ENCODE assay signal across 8 cellular contexts in the genomic region with DNA sequence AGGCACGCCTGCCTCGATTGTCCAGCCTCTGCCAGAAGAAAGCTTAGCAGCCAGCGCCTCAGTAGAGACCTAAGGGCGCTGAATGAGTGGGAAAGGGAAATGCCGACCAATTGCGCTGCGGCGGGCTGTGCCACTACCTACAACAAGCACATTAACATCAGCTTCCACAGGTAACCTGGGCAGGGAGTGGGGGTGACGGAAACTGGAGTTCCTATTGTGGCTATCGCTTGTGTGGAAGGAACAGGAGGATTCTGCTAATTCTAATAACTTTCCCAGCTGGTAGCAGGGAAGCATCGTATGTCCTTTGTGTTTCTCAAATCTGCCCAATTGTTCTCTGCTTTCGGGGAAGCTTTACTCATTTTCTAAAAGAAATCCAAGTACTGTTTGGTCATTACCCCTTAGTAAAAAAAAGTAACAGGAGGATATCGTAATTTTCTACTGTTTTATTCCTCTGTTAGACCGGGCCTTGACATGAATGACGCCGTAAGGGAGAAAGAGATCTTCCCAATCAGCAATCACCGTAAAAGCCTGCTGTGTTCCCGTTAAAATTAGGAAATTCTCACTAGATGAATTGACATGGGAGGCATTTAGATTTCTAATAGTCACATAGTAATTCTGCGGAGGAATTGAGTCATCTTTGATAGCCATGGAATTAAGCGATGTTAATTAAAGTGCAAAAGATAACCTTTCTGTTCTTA. TPM values are rescaled to one million over a fixed set of nuclear protein-coding genes. Genes with fewer than 3 reads are reported as not detected.
DNase-seq lines count a peak whose midpoint lies in the region; ATAC-seq, FAIRE-seq and TF ChIP-seq lines count a peak whose summit lies in the region.

No MANE protein-coding gene starts in this region.

- TSS peak; percentile 89 for BruUV-seq in GM12878 (replicated peaks; lab: Mats Ljungman, UMichigan)

- H3K4me3 ChIP-seq in CD4-positive, CD25-positive, alpha-beta regulatory T cell (ENCODE audit: low read depth, low read length) = peak overlapping the region; percentile 97
- H3K4me3 ChIP-seq in HUES48 (ENCODE audit: low read depth, low read length) = peak overlapping the region; percentile 87
- H3K4me3 ChIP-seq in GM12878 = peak overlapping the region; percentile 85
- H3K4me3 ChIP-seq in thymus (ENCODE audit: low read length) = peak overlapping the region; percentile 78

- intact Hi-C loops in GM12878 (cut with micrococcal nuclease; ENCODE audit: unreplicated experiment) = loop anchor here (1.0 kb wide), 1 partner anchor 22 kb away; the partner anchor contains the start of gene TMEM19

- CTCF ChIA-PET in GM12878 (lab: Yijun Ruan, JAX) = interaction anchor here (0.8 to 7.5 kb wide), 12 partner anchors 11 to 84 kb away, joined by 3 to 83 read pairs (median 4); partner anchors contain the start of gene TMEM19

- peak overlapping the region; percentile 71 for H3K4me2 ChIP-seq in GM12878 (ENCODE audit: control insufficient read depth, insufficient read depth)

- H2AFZ ChIP-seq in GM12878 (ENCODE audit: control insufficient read depth, low read depth, low read length) = peak overlapping the region; percentile 97

- in situ Hi-C loops in GM12878 (cut with MboI) = loop anchor here (5.0 kb wide), 1 partner anchor 178 kb away; no protein-coding TSS in a partner anchor

- peaks cover 4% of the 10 kb centered on the region for H3K27me3 Mint-ChIP-seq in CD4-positive, CD25-positive, alpha-beta regulatory T cell

- no peaks in the 10 kb centered on the region for H3K9me3 ChIP-seq in CD4-positive, CD25-positive, alpha-beta regulatory T cell (ENCODE audit: control insufficient read depth in 2 of 2, low read length in 2 of 2)
- H3K9me3 ChIP-seq in HUES48 (ENCODE audit: control insufficient read depth, insufficient read depth, low read length) (no peaks in the 10 kb centered on the region), GM12878 (replicated peaks; ENCODE audit: control insufficient read depth, insufficient read depth, low read length) (no peaks in the 10 kb centered on the region), thymus (ENCODE audit: control insufficient read depth) (no peaks in the 10 kb centered on the region)

- peaks cover 5% of the 10 kb centered on the region for H3K36me3 ChIP-seq in CD4-positive, CD25-positive, alpha-beta regulatory T cell (ENCODE audit: control insufficient read depth, insufficient read depth, low read length)
- peaks cover 8% of the 10 kb centered on the region for H3K36me3 ChIP-seq in HUES48 (ENCODE audit: control insufficient read depth, insufficient read depth, low read length)
- H3K36me3 ChIP-seq in GM12878 (ENCODE audit: control insufficient read depth in 2 of 2, insufficient read depth in 2 of 2, low read length in 1 of 2) = no peaks in the 10 kb centered on the region; a peak in 1 of 4 replicates
- H3K36me3 ChIP-seq in thymus (ENCODE audit: control insufficient read depth, insufficient read depth) = no peaks in the 10 kb centered on the region

- TF ChIP-seq POLR2A in GM12878 (IDR thresholded peaks at IDR 0.05; ENCODE audit: low read depth, low read length) = no peak; the same call in 1 of the 2 replicates

- RAD21 ChIA-PET in GM12878 (lab: Charles Lee; ENCODE audit: unreplicated experiment) = interaction anchor here (1.0 to 3.4 kb wide), 8 partner anchors 15 to 92 kb away, joined by 3 to 59 read pairs (median 6); partner anchors contain the start of gene TMEM19

- H3K27ac ChIP-seq in CD4-positive, CD25-positive, alpha-beta regulatory T cell (ENCODE audit: insufficient read depth, low read length, poor library complexity, severe bottlenecking) = peak overlapping the region; percentile 99
- H3K27ac ChIP-seq in HUES48 (ENCODE audit: low read depth, low read length) (peak overlapping the region; percentile 97), GM12878 (ENCODE audit: control insufficient read depth, insufficient read depth) (peak overlapping the region; percentile 85), thymus (ENCODE audit: low read depth) (peak overlapping the region; percentile 97)

- no peak for TF ChIP-seq EP300 in GM12878 (IDR thresholded peaks at IDR 0.05; ENCODE audit: borderline replicate concordance in 1 of 2, control insufficient read depth in 1 of 2, low read depth in 2 of 2, low read length in 2 of 2)

- peaks cover 14% of the 10 kb centered on the region for H3K36me3 Mint-ChIP-seq in CD4-positive, CD25-positive, alpha-beta regulatory T cell

- no peak for TF ChIP-seq RAD21 in GM12878 (IDR thresholded peaks at IDR 0.05; ENCODE audit: insufficient read depth, low read depth, low read length)

- no peak for FAIRE-seq in GM12878 (lab: Jason Lieb, UNC)

- POLR2A ChIA-PET in GM12878 (lab: Charles Lee) = interaction anchor here (0.9 to 7.2 kb wide), 7 partner anchors 9 to 93 kb away, joined by 3 to 93 read pairs (median 4); partner anchors contain the start of genes RAB21 and TMEM19

- no peak for TF ChIP-seq CTCF in GM12878 (IDR thresholded peaks at IDR 0.05 in 2 of 3, conservative IDR thresholded peaks at IDR 0.05 in 1 of 3; ENCODE audit: control insufficient read depth in 2 of 3, extremely low read depth in 1 of 3, insufficient read depth in 1 of 3, low read depth in 3 of 3, low read length in 3 of 3)

- peaks cover 42% of the 10 kb centered on the region for H3K4me1 ChIP-seq in CD4-positive, CD25-positive, alpha-beta regulatory T cell (ENCODE audit: control insufficient read depth, insufficient read depth, low read length, poor library complexity, severe bottlenecking)
- H3K4me1 ChIP-seq in HUES48 (ENCODE audit: control insufficient read depth, insufficient read depth, low read length) (peaks cover 11% of the 10 kb centered on the region), GM12878 (ENCODE audit: control insufficient read depth, insufficient read depth, low read length) (0 out of 2 replicates have a peak, but pooled peaks cover 6% of the 10 kb centered on the region), thymus (ENCODE audit: control insufficient read depth, insufficient read depth, low read length) (peaks cover 7% of the 10 kb centered on the region)

- H3K9ac ChIP-seq in HUES48 (ENCODE audit: low read depth, low read length) (peak overlapping the region; percentile 92), GM12878 (ENCODE audit: control insufficient read depth, insufficient read depth, low read length) (peak overlapping the region; percentile 97)

- no peaks in the 10 kb centered on the region for H3K27me3 ChIP-seq in CD4-positive, CD25-positive, alpha-beta regulatory T cell (ENCODE audit: control insufficient read depth, insufficient read depth, low read length)
- no peaks in the 10 kb centered on the region for H3K27me3 ChIP-seq in HUES48 (ENCODE audit: control insufficient read depth, insufficient read depth, low read length)
- H3K27me3 ChIP-seq in GM12878 (replicated peaks in 1 of 2; ENCODE audit: control insufficient read depth in 2 of 2, insufficient read depth in 2 of 2, low read length in 1 of 2) = no peaks in the 10 kb centered on the region
- no peaks in the 10 kb centered on the region for H3K27me3 ChIP-seq in thymus (ENCODE audit: control insufficient read depth, insufficient read depth)

- no peaks in the 10 kb centered on the region for H4K20me1 ChIP-seq in GM12878 (ENCODE audit: control insufficient read depth, insufficient read depth)

- H3K27ac Mint-ChIP-seq in CD4-positive, CD25-positive, alpha-beta regulatory T cell = peak overlapping the region; percentile 99 to 100 (median 99)

- H3K4me3 Mint-ChIP-seq in CD4-positive, CD25-positive, alpha-beta regulatory T cell = peak overlapping the region; percentile 95 to 100 (median 98)

- SMC1A ChIA-PET in GM12878 (lab: Charles Lee; ENCODE audit: uncharacterized antibody, unreplicated experiment) = interaction anchor here (0.8 to 5.1 kb wide), 14 partner anchors 11 to 90 kb away, joined by 3 to 48 read pairs (median 4); partner anchors contain the start of genes RAB21 and TMEM19

- WGBS in GM12878 (ENCODE audit: insufficient coverage, insufficient replicate concordance, low lambda C conversion rate, missing lambda C conversion rate) = under 1% methylated on average over 20 of the region's 20 CpGs
- 1% methylated on average over 20 of the region's 20 CpGs for WGBS in thymus

- ATAC-seq in CD4-positive, CD25-positive, alpha-beta regulatory T cell (ENCODE audit: low read depth in 2 of 2) = no peak
- ATAC-seq in GM19043 (IDR thresholded peaks at IDR 0.05; ENCODE audit: low read depth, unreplicated experiment) (peak; percentile 6), GM12878 (peak; percentile 23), left lobe of liver (peak; percentile 48)

- peaks cover 0 to 1% (median 0%) of the 10 kb centered on the region in 7 donors for H3K9me3 Mint-ChIP-seq in CD4-positive, CD25-positive, alpha-beta regulatory T cell

- H3K4me1 Mint-ChIP-seq in CD4-positive, CD25-positive, alpha-beta regulatory T cell = peaks cover 11 to 57% (median 37%) of the 10 kb centered on the region in 4 donors

- peaks cover 61% of the 10 kb centered on the region for H3K79me2 ChIP-seq in GM12878 (ENCODE audit: control insufficient read depth, insufficient read depth, low read length)

- no peak for DNase-seq in CD4-positive, CD25-positive, alpha-beta regulatory T cell
- DNase-seq in GM12878 (ENCODE audit: low read depth, low spot score) = no peak
- DNase-seq in left lobe of liver (ENCODE audit: low spot score) = no peak
- no peak for DNase-seq in hepatic stellate cell (ENCODE audit: low spot score)
- DNase-seq in ureter (ENCODE audit: low spot score) = no peak

RNA-seq across cellular contexts. Expression of gene THAP2, which starts 0.5 kb away (rescaled TPM):
- total RNA-seq in CD4-positive, CD25-positive, alpha-beta regulatory T cell = 25.0 TPM
- 10 to 100 TPM in 1 of 4 donors, 1 to 10 TPM in 3; 6.7 to 10.7 (median 7.8) TPM for polyA plus RNA-seq in CD4-positive, CD25-positive, alpha-beta regulatory T cell
- 19.8 and 21.9 TPM in 2 replicates for total RNA-seq in GM12878 (2013; cell fraction: nucleolus; rRNA removed)
- total RNA-seq in GM12878 (2014; rRNA removed) = 5.1 and 6.6 TPM in 2 replicates
- 6.9 and 7.9 TPM in 2 replicates for total RNA-seq in GM12878 (2014; rRNA removed; fragmentation: Illumina TruSeq; extraction: Trizol)
- total RNA-seq in GM12878 (2021) = 4.6 and 5.1 TPM in 2 replicates
- 1.1 TPM for polyA plus RNA-seq in GM12878 (2011; ENCODE audit: low read depth)
- 4.8 and 9.8 TPM in 2 replicates for polyA plus RNA-seq in GM12878 (2011; rRNA removed)
- polyA plus RNA-seq in GM12878 (2011; cell fraction: cytosol; rRNA removed) = 1.2 and 1.4 TPM in 2 replicates
- 2.3 and 3.2 TPM in 2 replicates for polyA plus RNA-seq in GM12878 (2011; cell fraction: nucleus; rRNA removed)
- polyA plus RNA-seq in GM12878 (2012) = 3.7 and 4.7 TPM in 2 replicates
- 6.7 and 10.6 TPM in 2 replicates for polyA plus RNA-seq in GM12878 (2014; fragmentation: Illumina TruSeq; extraction: Trizol)
- 10 to 100 TPM; 13.4 to 18.0 TPM for polyA plus RNA-seq in GM12878 (2014; fragmentation: Nextera tagmentation; extraction: Ambion mirVana)
- 3.9 and 4.1 TPM in 2 replicates for polyA plus RNA-seq in GM12878 (2014; rRNA removed)
- 10 to 100 TPM; 11.5 to 11.8 TPM for polyA plus RNA-seq in GM12878 (2016; fragmentation: Nextera tagmentation; extraction: Ambion mirVana)
- polyA minus RNA-seq in GM12878 (2011; rRNA and poly(A)+ RNA removed) = 2.7 and 3.9 TPM in 2 replicates
- polyA minus RNA-seq in GM12878 (2011; cell fraction: cytosol; rRNA and poly(A)+ RNA removed) = 1.5 and 2.2 TPM in 2 replicates
- polyA minus RNA-seq in GM12878 (2011; cell fraction: nucleus; rRNA and poly(A)+ RNA removed) = 6.2 and 6.5 TPM in 2 replicates
- total RNA-seq in left lobe of liver = 1.4 TPM
- 6.1 TPM for polyA plus RNA-seq in thymus
- 5.5 TPM for total RNA-seq in ureter

RNA-seq across cellular contexts. Expression of gene ZFC3H1, which starts 0.9 kb away (rescaled TPM):
- total RNA-seq in CD4-positive, CD25-positive, alpha-beta regulatory T cell = 155 TPM
- polyA plus RNA-seq in CD4-positive, CD25-positive, alpha-beta regulatory T cell = 10 to 100 TPM; 20.0 to 33.5 (median 25.5) TPM
- total RNA-seq in GM12878 (2013; cell fraction: nucleolus; rRNA removed) = 316 TPM in 2 replicates
- 27.1 and 29.7 TPM in 2 replicates for total RNA-seq in GM12878 (2014; rRNA removed)
- 23.5 and 28.6 TPM in 2 replicates for total RNA-seq in GM12878 (2014; rRNA removed; fragmentation: Illumina TruSeq; extraction: Trizol)
- 35.1 and 40.1 TPM in 2 replicates for total RNA-seq in GM12878 (2021)
- 17.8 TPM for polyA plus RNA-seq in GM12878 (2011; ENCODE audit: low read depth)
- 88.7 and 146 TPM in 2 replicates for polyA plus RNA-seq in GM12878 (2011; rRNA removed)
- polyA plus RNA-seq in GM12878 (2011; cell fraction: cytosol; rRNA removed) = 24.7 and 27.1 TPM in 2 replicates
- 189 and 236 TPM in 2 replicates for polyA plus RNA-seq in GM12878 (2011; cell fraction: nucleus; rRNA removed)
- polyA plus RNA-seq in GM12878 (2012) = 25.4 and 33.2 TPM in 2 replicates
- 67.8 and 76.1 TPM in 2 replicates for polyA plus RNA-seq in GM12878 (2014; fragmentation: Illumina TruSeq; extraction: Trizol)
- 10 to 100 TPM; 11.2 to 14.6 TPM for polyA plus RNA-seq in GM12878 (2014; fragmentation: Nextera tagmentation; extraction: Ambion mirVana)
- polyA plus RNA-seq in GM12878 (2014; rRNA removed) = 38.3 and 40.9 TPM in 2 replicates
- polyA plus RNA-seq in GM12878 (2016; fragmentation: Nextera tagmentation; extraction: Ambion mirVana) = 10 to 100 TPM; 23.5 to 24.8 TPM
- 39.5 and 41.9 TPM in 2 replicates for polyA minus RNA-seq in GM12878 (2011; rRNA and poly(A)+ RNA removed)
- 13.4 and 16.2 TPM in 2 replicates for polyA minus RNA-seq in GM12878 (2011; cell fraction: cytosol; rRNA and poly(A)+ RNA removed)
- 69.5 and 115 TPM in 2 replicates for polyA minus RNA-seq in GM12878 (2011; cell fraction: nucleus; rRNA and poly(A)+ RNA removed)
- 13.4 TPM for total RNA-seq in left lobe of liver
- polyA plus RNA-seq in thymus = 41.8 TPM
- total RNA-seq in ureter = 72.1 TPM

RNA-seq across cellular contexts. Expression of gene TMEM19, which starts 21.3 kb away (rescaled TPM):
- 10.8 TPM for total RNA-seq in CD4-positive, CD25-positive, alpha-beta regulatory T cell
- polyA plus RNA-seq in CD4-positive, CD25-positive, alpha-beta regulatory T cell = 10 to 100 TPM; 23.7 to 33.3 (median 26.6) TPM
- 33.5 and 40.3 TPM in 2 replicates for total RNA-seq in GM12878 (2013; cell fraction: nucleolus; rRNA removed)
- total RNA-seq in GM12878 (2014; rRNA removed) (36.7 and 51.0 TPM in 2 replicates), GM12878 (2014; rRNA removed; fragmentation: Illumina TruSeq; extraction: Trizol) (38.4 and 41.4 TPM in 2 replicates), GM12878 (2021) (44.8 and 49.1 TPM in 2 replicates), left lobe of liver (21.5 TPM), ureter (39.3 TPM)
- polyA plus RNA-seq in GM12878 (2011; ENCODE audit: low read depth) = 17.6 TPM
- polyA plus RNA-seq in GM12878 (2011; rRNA removed) (40.3 and 51.2 TPM in 2 replicates), GM12878 (2014; fragmentation: Illumina TruSeq; extraction: Trizol) (26.4 and 26.7 TPM in 2 replicates), GM12878 (2014; fragmentation: Nextera tagmentation; extraction: Ambion mirVana) (10 to 100 TPM; 32.2 to 54.9 TPM), GM12878 (2014; rRNA removed) (37.6 and 41.3 TPM in 2 replicates), GM12878 (2016; fragmentation: Nextera tagmentation; extraction: Ambion mirVana) (10 to 100 TPM; 45.7 to 51.6 TPM), thymus (12.1 TPM)
- 20.4 and 22.1 TPM in 2 replicates for polyA plus RNA-seq in GM12878 (2011; cell fraction: cytosol; rRNA removed)
- 12.5 and 16.4 TPM in 2 replicates for polyA plus RNA-seq in GM12878 (2011; cell fraction: nucleus; rRNA removed)
- 16.5 and 21.0 TPM in 2 replicates for polyA plus RNA-seq in GM12878 (2012)
- 57.9 and 62.6 TPM in 2 replicates for polyA minus RNA-seq in GM12878 (2011; rRNA and poly(A)+ RNA removed)
- polyA minus RNA-seq in GM12878 (2011; cell fraction: cytosol; rRNA and poly(A)+ RNA removed) = 22.2 TPM in 2 replicates
- 8.2 and 15.1 TPM in 2 replicates for polyA minus RNA-seq in GM12878 (2011; cell fraction: nucleus; rRNA and poly(A)+ RNA removed)

Comparison
In these comparisons a context has a peak if more than half of its experiments do, and no peak if none do; other contexts are left out.
1. ATAC-seq: peak in GM19043 (single experiment), GM12878 (single experiment) and left lobe of liver (single experiment); none in CD4-positive, CD25-positive, alpha-beta regulatory T cell (0 of 2).
2. Peak in every context shown above with its lines, with median percentiles within 50 percentile points of each other: H3K27ac ChIP-seq and H3K4me3 ChIP-seq.